In the genomic region with DNA sequence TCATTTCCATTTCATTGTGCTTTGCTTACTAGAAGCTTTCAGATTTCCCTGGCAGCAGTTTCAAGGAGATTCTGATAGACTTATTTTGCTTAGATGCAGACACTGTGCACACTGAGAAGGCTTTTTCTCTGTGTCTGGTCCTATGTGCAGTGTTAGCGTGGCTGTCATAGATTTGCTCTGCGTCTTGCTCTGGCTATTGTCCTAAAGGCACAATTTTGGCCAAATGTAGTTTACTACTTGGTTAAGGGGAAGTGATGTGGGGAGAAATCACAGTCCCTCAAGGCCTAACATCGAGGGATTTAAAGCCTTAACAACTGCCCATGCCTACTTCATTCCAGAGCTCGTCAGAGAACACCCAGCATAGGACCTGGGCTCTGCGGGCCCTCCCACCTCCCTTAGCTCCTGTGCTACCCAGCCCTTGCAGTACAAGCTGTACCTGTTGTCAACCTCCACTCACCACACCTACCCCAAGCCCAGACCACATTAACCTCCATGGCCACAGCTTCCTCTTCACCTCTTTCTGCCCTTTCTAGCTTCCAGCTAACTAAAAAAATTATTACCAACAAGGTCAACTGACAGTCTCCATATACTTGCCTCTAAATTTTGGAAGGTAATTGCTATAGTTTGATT, we compare ENCODE assay signal across 9 cellular contexts. TPM values are rescaled to one million over a fixed set of nuclear protein-coding genes. Genes with fewer than 3 reads are reported as not detected.
A peak's percentile ranks its signal among the peaks of the same experiment; 100 is the strongest.
DNase-seq lines count a peak whose midpoint lies in the region; ATAC-seq lines count a peak whose summit lies in the region.
"Had no signal": no experiment of that assay in that cellular context is flagged by ENCODE, and none has a peak within 500 bp of the region (broad histone marks: within the 10 kb centered on the region; RNA-seq: fewer than 3 reads in every experiment).

No MANE protein-coding gene starts in this region.

- DNase-seq in activated T-cell treated with anti-CD3 and anti-CD28 coated beads, Interleukin-2, amount 50 U/mL, for 4 hours: peak; percentile 48
- DNase-seq in stimulated activated CD4-positive, alpha-beta T cell treated with anti-CD3 and anti-CD28 coated beads, Interleukin-1b, Interleukin-23, amount 100 ng/mL, for 48 hours: peak; percentile 54
- DNase-seq in D341Med (ENCODE audit: low spot score): no peak
- no peak for DNase-seq in DMS 273 (lab: John Stamatoyannopoulos, UW; ENCODE audit: unreplicated experiment)

- peak overlapping the region; percentile 16 for H3K4me3 Mint-ChIP-seq in activated T-cell treated with anti-CD3 and anti-CD28 coated beads, Interleukin-2, amount 50 U/mL, for 4 hours
- H3K4me3 Mint-ChIP-seq: brain had no signal

- peak; percentile 55 for ATAC-seq in GM18870 (IDR thresholded peaks at IDR 0.05; ENCODE audit: unreplicated experiment)
- peak; percentile 40 for ATAC-seq in HG03520 (IDR thresholded peaks at IDR 0.05; ENCODE audit: unreplicated experiment)
- peak; percentile 81 to 90 for ATAC-seq in activated T-cell treated with anti-CD3 and anti-CD28 coated beads, Interleukin-2, amount 50 U/mL, for 4 hours
- ATAC-seq in GM19452 (IDR thresholded peaks at IDR 0.05; ENCODE audit: unreplicated experiment): no peak
- no peak for ATAC-seq in GM18861 (IDR thresholded peaks at IDR 0.05; ENCODE audit: unreplicated experiment)

- H3K36me3 Mint-ChIP-seq in activated T-cell treated with anti-CD3 and anti-CD28 coated beads, Interleukin-2, amount 50 U/mL, for 4 hours (ENCODE audit: insufficient read depth): peaks cover 8% of the 10 kb centered on the region
- H3K36me3 Mint-ChIP-seq: brain had no signal

- H3K27me3 Mint-ChIP-seq in activated T-cell treated with anti-CD3 and anti-CD28 coated beads, Interleukin-2, amount 50 U/mL, for 4 hours (ENCODE audit: low read depth): no peaks in the 10 kb centered on the region
- H3K27me3 Mint-ChIP-seq: brain had no signal

- peaks cover 39% of the 10 kb centered on the region for H3K4me1 Mint-ChIP-seq in activated T-cell treated with anti-CD3 and anti-CD28 coated beads, Interleukin-2, amount 50 U/mL, for 4 hours (ENCODE audit: low read depth)

- H3K9me3 Mint-ChIP-seq in activated T-cell treated with anti-CD3 and anti-CD28 coated beads, Interleukin-2, amount 50 U/mL, for 4 hours: no peaks in the 10 kb centered on the region
- H3K9me3 Mint-ChIP-seq: brain had no signal

RNA-seq across cellular contexts. Expression of a gene that starts 38.9 kb away (rescaled TPM):
- total RNA-seq in activated T-cell treated with anti-CD3 and anti-CD28 coated beads, Interleukin-2, amount 50 U/mL, for 4 hours: 1 to 10 TPM; 3.3 to 5.2 (median 4.0) TPM

Comparison
In these comparisons a context has a peak if more than half of its experiments do, and no peak if none do; other contexts are left out.
1. ATAC-seq: peak in GM18870 (single experiment), HG03520 (single experiment) and activated T-cell treated with anti-CD3 and anti-CD28 coated beads, Interleukin-2, amount 50 U/mL, for 4 hours (2 of 2); none in GM19452 (single experiment) and GM18861 (single experiment).
2. DNase-seq: peak in activated T-cell treated with anti-CD3 and anti-CD28 coated beads, Interleukin-2, amount 50 U/mL, for 4 hours (single experiment) and stimulated activated CD4-positive, alpha-beta T cell treated with anti-CD3 and anti-CD28 coated beads, Interleukin-1b, Interleukin-23, amount 100 ng/mL, for 48 hours (single experiment); none in D341Med (single experiment) and DMS 273 (single experiment).